19 cellular contexts compared by ENCODE assay signal in the genomic region with DNA sequence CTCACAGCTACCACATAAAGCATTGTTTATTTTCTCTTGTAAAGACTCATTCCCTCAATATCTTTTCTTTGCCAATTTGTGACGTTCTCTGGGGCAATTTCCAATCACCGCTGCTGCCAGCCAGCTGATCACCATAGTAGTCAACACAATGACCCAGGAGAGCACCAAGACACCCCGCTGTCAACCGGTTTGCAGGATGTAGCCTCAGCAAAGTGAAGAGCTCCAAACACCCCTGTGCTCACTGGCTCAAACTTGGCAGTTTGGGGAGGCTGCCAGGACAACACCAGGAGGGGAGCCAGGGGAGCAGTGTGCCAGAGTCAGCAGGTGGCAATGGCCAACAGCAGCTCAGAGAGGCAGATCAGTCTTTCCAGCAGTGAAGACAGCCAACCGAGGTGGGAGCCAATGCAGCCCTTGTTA.
DNase-seq lines count a peak whose midpoint lies in the region; ATAC-seq, FAIRE-seq and TF ChIP-seq lines count a peak whose summit lies in the region.
"Had no signal": no experiment of that assay in that cellular context is flagged by ENCODE, and none has a peak within 500 bp of the region (broad histone marks: within the 10 kb centered on the region; RNA-seq: fewer than 3 reads in every experiment).

No MANE protein-coding gene starts in this region.

- H3K36me3 Mint-ChIP-seq in astrocyte (ENCODE audit: low read depth, unreplicated experiment): no peaks in the 10 kb centered on the region
- H3K36me3 Mint-ChIP-seq: CD4-positive, CD25-positive, alpha-beta regulatory T cell had no signal

- H3K27me3 Mint-ChIP-seq in astrocyte (ENCODE audit: low read depth, unreplicated experiment): peaks cover 2% of the 10 kb centered on the region
- H3K27me3 Mint-ChIP-seq: CD4-positive, CD25-positive, alpha-beta regulatory T cell had no signal

- FAIRE-seq in astrocyte (lab: Jason Lieb, UNC): no peak
- FAIRE-seq: GM12892, pancreas had no signal

- no peak for TF ChIP-seq POLR2A in upper lobe of left lung (IDR thresholded peaks at IDR 0.05)

- no peak for TF ChIP-seq EP300 in upper lobe of left lung (IDR thresholded peaks at IDR 0.05)

- H4K20me1 ChIP-seq in astrocyte (ENCODE audit: insufficient read depth, low read length): no peaks in the 10 kb centered on the region

- TF ChIP-seq CTCF in astrocyte (IDR thresholded peaks at IDR 0.05; ENCODE audit: insufficient read depth, low read depth, low read length): no peak
- TF ChIP-seq CTCF in upper lobe of left lung (IDR thresholded peaks at IDR 0.05): no peak

- ATAC-seq in upper lobe of left lung (ENCODE audit: low FRiP score in 2 of 2): no peak
- ATAC-seq: pancreas had no signal

- no peaks in the 10 kb centered on the region for H3K27me3 ChIP-seq in astrocyte (ENCODE audit: insufficient read depth, low read length)
- H3K27me3 ChIP-seq in stomach smooth muscle (ENCODE audit: control insufficient read depth in 1 of 2, insufficient read depth in 2 of 2, low read length in 2 of 2): no peaks in the 10 kb centered on the region
- H3K27me3 ChIP-seq in upper lobe of left lung: no peaks in the 10 kb centered on the region
- H3K27me3 ChIP-seq: pancreas had no signal

- peaks cover 2% of the 10 kb centered on the region for H3K4me1 Mint-ChIP-seq in astrocyte (ENCODE audit: low read depth, unreplicated experiment)

- H3K36me3 ChIP-seq in astrocyte (ENCODE audit: insufficient read depth, low read length): no peaks in the 10 kb centered on the region
- no peaks in the 10 kb centered on the region for H3K36me3 ChIP-seq in stomach smooth muscle (ENCODE audit: control insufficient read depth in 2 of 2, insufficient read depth in 2 of 2, low read length in 2 of 2)
- H3K36me3 ChIP-seq in upper lobe of left lung: no peaks in the 10 kb centered on the region
- H3K36me3 ChIP-seq: pancreas had no signal

- H3K27ac ChIP-seq in astrocyte (ENCODE audit: low read depth, low read length) (no peak overlapping the region), stomach smooth muscle (ENCODE audit: low read length) (peak overlapping the region; percentile 32), upper lobe of left lung (no peak overlapping the region)
- H3K27ac ChIP-seq: 22Rv1, pancreas had no signal

- no peak overlapping the region for H3K27ac Mint-ChIP-seq in astrocyte (ENCODE audit: unreplicated experiment)
- H3K27ac Mint-ChIP-seq: CD4-positive, CD25-positive, alpha-beta regulatory T cell had no signal

- H3K4me3 ChIP-seq in astrocyte (ENCODE audit: insufficient read depth, low read depth, low read length) (no peak overlapping the region), stomach smooth muscle (ENCODE audit: low read length in 2 of 2) (peak overlapping the region; percentile 3), upper lobe of left lung (no peak overlapping the region)
- H3K4me3 ChIP-seq: pancreas had no signal

- H3K9me3 Mint-ChIP-seq in astrocyte (ENCODE audit: unreplicated experiment): peaks cover 3% of the 10 kb centered on the region

- WGBS in upper lobe of left lung, 2 donors: 58 to 64% methylated on average over 5 of the region's 5 CpGs

- no peaks in the 10 kb centered on the region for H3K9me3 ChIP-seq in astrocyte (ENCODE audit: insufficient read depth, low read depth, low read length)
- H3K9me3 ChIP-seq in stomach smooth muscle (ENCODE audit: control insufficient read depth in 2 of 2, low read length in 2 of 2): no peaks in the 10 kb centered on the region
- H3K9me3 ChIP-seq in upper lobe of left lung: no peaks in the 10 kb centered on the region
- H3K9me3 ChIP-seq: pancreas had no signal

- H3K4me1 ChIP-seq in astrocyte (ENCODE audit: insufficient read depth, low read length): peaks cover 4% of the 10 kb centered on the region
- H3K4me1 ChIP-seq in stomach smooth muscle (ENCODE audit: control insufficient read depth, insufficient read depth, low read length): peaks cover 6% of the 10 kb centered on the region
- H3K4me1 ChIP-seq in upper lobe of left lung: no peaks in the 10 kb centered on the region
- H3K4me1 ChIP-seq: pancreas had no signal

- H3K4me3 Mint-ChIP-seq in astrocyte (ENCODE audit: unreplicated experiment): no peak overlapping the region
- H3K4me3 Mint-ChIP-seq: CD4-positive, CD25-positive, alpha-beta regulatory T cell had no signal

- peak overlapping the region; percentile 62 for H3K4me2 ChIP-seq in astrocyte (ENCODE audit: low read length)

- H3K79me2 ChIP-seq in astrocyte (ENCODE audit: insufficient read depth, low read length): no peaks in the 10 kb centered on the region

- peak overlapping the region; percentile 7 for H2AFZ ChIP-seq in astrocyte (ENCODE audit: low read depth, low read length)

- DNase-seq in NCI-H2029 (lab: John Stamatoyannopoulos, UW): peak; percentile 0
- DNase-seq in NCI-H2029 treated with DMSO at 0.1 percent for 48 hours (lab: John Stamatoyannopoulos, UW): no peak
- peak; percentile 14 for DNase-seq in astrocyte (ENCODE audit: low read depth)
- peak; percentile 12 to 16 for DNase-seq in hippocampal formation (lab: John Stamatoyannopoulos, UW)
- no peak for DNase-seq in upper lobe of left lung
- no peak for DNase-seq in NK-92 treated with Interleukin-12 subunit alpha and Interleukin-12 subunit beta, amount 100 ng/mL, for 24 hours (lab: John Stamatoyannopoulos, UW)
- no peak for DNase-seq in inferior parietal cortex (ENCODE audit: extremely low spot score)
- DNase-seq: activated CD4-positive, CD25-positive, alpha-beta regulatory T cell treated with anti-CD3 and anti-CD28 coated beads, Interleukin-2, amount 50 U/mL, for 72 hours; activated CD8-positive, alpha-beta memory T cell treated with anti-CD3 and anti-CD28 coated beads, Interleukin-2, amount 50 U/mL, for 48 hours; activated naive CD4-positive, alpha-beta T cell treated with Interleukin-2 at 50 U/mL for 16 hours; CD4-positive, CD25-positive, alpha-beta regulatory T cell; effector memory CD4-positive, alpha-beta T cell; kidney glomerular epithelial cell; MM.1S; stimulated activated CD4-positive, alpha-beta T cell treated with anti-CD3 and anti-CD28 coated beads, Interleukin-15, amount 100 ng/mL, for 24 hours had no signal

- no peak overlapping the region for H3K9ac ChIP-seq in astrocyte (ENCODE audit: low read length)
- no peak overlapping the region for H3K9ac ChIP-seq in stomach smooth muscle (ENCODE audit: low read length in 2 of 2)

Comparison
In these comparisons a context has a peak if more than half of its experiments do, and no peak if none do; other contexts are left out.
1. DNase-seq: peak in NCI-H2029 (single experiment), astrocyte (single experiment) and hippocampal formation (2 of 2); none in NCI-H2029 treated with DMSO at 0.1 percent for 48 hours (single experiment), upper lobe of left lung (0 of 2), NK-92 treated with Interleukin-12 subunit alpha and Interleukin-12 subunit beta, amount 100 ng/mL, for 24 hours (single experiment) and inferior parietal cortex (single experiment).
2. H3K4me3 ChIP-seq: peak in stomach smooth muscle (2 of 2); none in astrocyte (single experiment) and upper lobe of left lung (0 of 4).